In the genomic region with DNA sequence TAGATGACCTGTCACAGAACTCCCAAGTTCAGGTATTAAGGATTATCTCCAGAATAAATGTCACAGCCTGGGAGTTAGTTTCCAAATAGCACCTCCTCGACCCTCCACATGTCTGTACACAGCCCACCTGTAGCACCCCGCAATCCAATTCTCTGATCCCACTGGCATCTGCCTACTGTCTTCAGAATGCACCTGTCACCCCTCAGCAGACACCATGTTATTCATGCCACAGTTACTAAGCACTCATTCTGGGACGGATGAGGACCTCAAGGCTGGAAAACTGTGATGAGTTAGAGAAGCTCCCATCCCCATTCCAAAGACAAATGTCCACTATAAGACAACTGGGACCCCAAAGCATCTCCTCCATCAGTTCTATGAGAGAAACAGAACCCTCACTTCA, we compare ENCODE assay signal across 21 cellular contexts.
"Had no signal": no experiment of that assay in that cellular context is flagged by ENCODE, and none has a peak within 500 bp of the region (broad histone marks: within the 10 kb centered on the region; RNA-seq: fewer than 3 reads in every experiment).

No MANE protein-coding gene starts in this region.

- H3K4me3 ChIP-seq: colonic mucosa, esophagus squamous epithelium, gastrocnemius medialis, heart right ventricle, left lung, mucosa of descending colon had no signal

- H3K4me1 ChIP-seq: colonic mucosa had no signal

- ATAC-seq: effector memory CD8-positive, alpha-beta T cell; esophagus mucosa; gastrocnemius medialis; heart right ventricle; left cardiac atrium; left lung; left ventricle myocardium superior; mucosa of descending colon had no signal

- H3K27me3 ChIP-seq: colonic mucosa, esophagus squamous epithelium, gastrocnemius medialis, heart right ventricle, left lung had no signal

- H3K36me3 ChIP-seq: colonic mucosa, gastrocnemius medialis, left lung had no signal

- H3K9me3 ChIP-seq: colonic mucosa, esophagus squamous epithelium, gastrocnemius medialis, heart right ventricle, left lung, mucosa of descending colon had no signal

- H3K27ac ChIP-seq: colonic mucosa, epithelial cell of prostate, esophagus squamous epithelium, gastrocnemius medialis had no signal

- DNase-seq: colonic mucosa; cortex of kidney; effector CD8-positive, alpha-beta T cell; effector memory CD8-positive, alpha-beta T cell; endodermal cell; erythroblast; esophagus squamous epithelium; foreskin fibroblast; foreskin melanocyte; gastrocnemius medialis; glutamatergic neuron; head of caudate nucleus; heart right ventricle; hippocampal formation; left cardiac atrium; left lung; left ventricle myocardium superior; mesenchymal stem cell; mucosa of descending colon had no signal
